ENCODE assay signal across 23 cellular contexts in genomic region chr16:83925095-83925905, GRCh38. TPM values are rescaled to one million over a fixed set of nuclear protein-coding genes. Genes with fewer than 3 reads are reported as not detected.
"Had no signal": no experiment of that assay in that cellular context is flagged by ENCODE, and none has a peak within 500 bp of the region (broad histone marks: within the 10 kb centered on the region; RNA-seq: fewer than 3 reads in every experiment).

No MANE protein-coding gene starts in this region.

- H3K9me3 Mint-ChIP-seq: activated B cell treated with CpG ODN at 0.5 μM for 24 hours; activated CD4-positive, alpha-beta memory T cell treated with anti-CD3 and anti-CD28 coated beads for 36 hours; activated naive CD4-positive, alpha-beta T cell treated with anti-CD3 and anti-CD28 coated beads for 36 hours; activated T-helper 2 cell treated with anti-CD3 and anti-CD28 coated beads, Interferon-gamma antibody, Interleukin-2, Interleukin-4, amounts not matched to agents 10 μg/mL and 5 μg/mL and 100 μg/mL, durations not matched to agents 14 hours and 24 hours and 36 hours; endodermal cell; T-helper 2 cell treated with Interferon-gamma antibody and Interleukin-4, amounts not matched to agents 5 μg/mL and 100 μg/mL, for 36 hours had no signal

- DNase-seq: activated B cell treated with CpG ODN at 0.5 μM for 24 hours; activated CD4-positive, alpha-beta memory T cell treated with anti-CD3 and anti-CD28 coated beads for 36 hours; activated CD4-positive, alpha-beta T cell treated with anti-CD3 and anti-CD28 coated beads for 4 hours; activated naive CD4-positive, alpha-beta T cell treated with anti-CD3 and anti-CD28 coated beads for 36 hours; activated T-cell treated with anti-CD3 and anti-CD28 coated beads for 4 hours; body of pancreas; colonic mucosa; endodermal cell; foreskin fibroblast; hippocampal formation; mammary epithelial cell; small intestine; stimulated activated CD4-positive, alpha-beta T cell treated with anti-CD3 and anti-CD28 coated beads, Interleukin-4, amount 100 ng/mL, for 1 hour had no signal

- H3K27ac Mint-ChIP-seq: activated B cell treated with CpG ODN at 0.5 μM for 24 hours; activated CD4-positive, alpha-beta memory T cell treated with anti-CD3 and anti-CD28 coated beads for 36 hours; activated naive CD4-positive, alpha-beta T cell treated with anti-CD3 and anti-CD28 coated beads for 36 hours; activated T-helper 2 cell treated with anti-CD3 and anti-CD28 coated beads, Interferon-gamma antibody, Interleukin-2, Interleukin-4, amounts not matched to agents 10 μg/mL and 5 μg/mL and 100 μg/mL, durations not matched to agents 14 hours and 24 hours and 36 hours; T-helper 2 cell treated with Interferon-gamma antibody and Interleukin-4, amounts not matched to agents 5 μg/mL and 100 μg/mL, for 36 hours had no signal

- H3K36me3 ChIP-seq: colonic mucosa had no signal

- H3K27ac ChIP-seq: body of pancreas, colonic mucosa, epithelial cell of prostate, psoas muscle, right lobe of liver had no signal

- H3K27me3 Mint-ChIP-seq: activated B cell treated with CpG ODN at 0.5 μM for 24 hours; activated CD4-positive, alpha-beta memory T cell treated with anti-CD3 and anti-CD28 coated beads for 36 hours had no signal

- ATAC-seq: body of pancreas, left lobe of liver, right lobe of liver had no signal

- H3K4me1 ChIP-seq: colonic mucosa had no signal

- H3K4me3 ChIP-seq: body of pancreas, colonic mucosa, psoas muscle, right lobe of liver had no signal

- H3K4me3 Mint-ChIP-seq: activated B cell treated with CpG ODN at 0.5 μM for 24 hours; activated CD4-positive, alpha-beta memory T cell treated with anti-CD3 and anti-CD28 coated beads for 36 hours; activated naive CD4-positive, alpha-beta T cell treated with anti-CD3 and anti-CD28 coated beads for 36 hours; endodermal cell; T-helper 2 cell treated with Interferon-gamma antibody and Interleukin-4, amounts not matched to agents 5 μg/mL and 100 μg/mL, for 36 hours had no signal

- H3K27me3 ChIP-seq: body of pancreas, colonic mucosa, right lobe of liver had no signal

- H3K9me3 ChIP-seq: body of pancreas, colonic mucosa, psoas muscle, right lobe of liver had no signal

RNA-seq across cellular contexts. Expression of gene NECAB2, which starts 42.7 kb away (rescaled TPM):
- total RNA-seq: activated B cell treated with CpG ODN at 0.5 μM for 24 hours; activated CD4-positive, alpha-beta memory T cell treated with anti-CD3 and anti-CD28 coated beads for 36 hours; activated naive CD4-positive, alpha-beta T cell treated with anti-CD3 and anti-CD28 coated beads for 36 hours; activated T-helper 2 cell treated with anti-CD3 and anti-CD28 coated beads, Interferon-gamma antibody, Interleukin-2, Interleukin-4, amounts not matched to agents 10 μg/mL and 5 μg/mL and 100 μg/mL, durations not matched to agents 14 hours and 24 hours and 36 hours; glomerular endothelial cell; myocyte; osteocyte; psoas muscle had no signal
- polyA plus RNA-seq: keratinocyte had no signal
